Comparison of ENCODE assay signal across 19 cellular contexts in the genomic region with DNA sequence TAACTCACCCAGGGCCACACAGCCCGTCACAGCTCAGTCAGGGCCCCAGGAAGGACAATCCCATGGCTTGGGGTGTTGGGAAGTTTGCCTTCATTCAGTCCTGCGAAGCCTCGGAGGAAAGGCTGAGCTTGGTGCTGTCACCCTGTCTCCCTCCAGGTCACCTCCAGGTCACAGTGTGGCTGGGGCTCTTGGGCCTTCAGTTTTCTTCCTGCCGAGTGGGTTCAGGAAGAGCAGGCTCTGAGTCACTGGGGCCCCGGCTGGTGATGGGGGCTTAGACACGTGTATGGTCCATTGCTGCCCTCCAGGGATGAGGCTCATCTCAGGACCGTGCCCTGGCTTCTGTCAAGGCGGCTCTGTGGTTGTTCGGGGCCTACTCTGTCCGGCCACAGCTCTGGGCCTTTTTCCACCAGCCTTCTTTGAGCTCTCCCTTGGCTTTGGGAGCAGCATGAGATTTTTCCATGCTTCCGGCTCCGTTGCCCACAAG.
"Had no signal": no experiment of that assay in that cellular context is flagged by ENCODE, and none has a peak within 500 bp of the region (broad histone marks: within the 10 kb centered on the region; RNA-seq: fewer than 3 reads in every experiment).

No MANE protein-coding gene starts in this region.

- H3K36me3 ChIP-seq: left lung, suprapubic skin, transverse colon had no signal

- H3K9me3 ChIP-seq: body of pancreas, left lung, psoas muscle, suprapubic skin had no signal

- H3K27me3 ChIP-seq: body of pancreas, left lung, suprapubic skin had no signal

- H3K27ac ChIP-seq: body of pancreas, epithelial cell of prostate, foreskin keratinocyte, left lung, psoas muscle, suprapubic skin, transverse colon had no signal

- H3K4me3 ChIP-seq: body of pancreas, left lung, psoas muscle, skin epidermis, suprapubic skin, transverse colon had no signal

- FAIRE-seq: colon, TTC549 had no signal

- H3K4me1 ChIP-seq: foreskin keratinocyte, transverse colon had no signal

- ATAC-seq: body of pancreas; foreskin keratinocyte; left lung; right cardiac atrium; stimulated activated naive CD8-positive, alpha-beta T cell treated with anti-CD3 and anti-CD28 coated beads, Interleukin-15, amount 100 ng/mL, for 72 hours had no signal

- DNase-seq: activated CD4-positive, alpha-beta T cell treated with anti-CD3 and anti-CD28 coated beads, Interleukin-2, amount 50 U/mL, for 4 hours; activated gamma-delta T cell treated with Interleukin-2 at 50 U/mL for 16 hours; activated naive CD8-positive, alpha-beta T cell treated with anti-CD3 and anti-CD28 coated beads for 36 hours; amniotic stem cell; body of pancreas; endodermal cell; foreskin keratinocyte; naive B cell; psoas muscle; right cardiac atrium; stimulated activated CD4-positive, alpha-beta T cell treated with anti-CD3 and anti-CD28 coated beads, Interleukin-4, amount 100 ng/mL, for 1 hour; stimulated activated naive CD8-positive, alpha-beta T cell treated with anti-CD3 and anti-CD28 coated beads, Interleukin-15, amount 100 ng/mL, for 72 hours; transverse colon had no signal
